Comparison of ENCODE assay signal across 13 cellular contexts in the genomic region with DNA sequence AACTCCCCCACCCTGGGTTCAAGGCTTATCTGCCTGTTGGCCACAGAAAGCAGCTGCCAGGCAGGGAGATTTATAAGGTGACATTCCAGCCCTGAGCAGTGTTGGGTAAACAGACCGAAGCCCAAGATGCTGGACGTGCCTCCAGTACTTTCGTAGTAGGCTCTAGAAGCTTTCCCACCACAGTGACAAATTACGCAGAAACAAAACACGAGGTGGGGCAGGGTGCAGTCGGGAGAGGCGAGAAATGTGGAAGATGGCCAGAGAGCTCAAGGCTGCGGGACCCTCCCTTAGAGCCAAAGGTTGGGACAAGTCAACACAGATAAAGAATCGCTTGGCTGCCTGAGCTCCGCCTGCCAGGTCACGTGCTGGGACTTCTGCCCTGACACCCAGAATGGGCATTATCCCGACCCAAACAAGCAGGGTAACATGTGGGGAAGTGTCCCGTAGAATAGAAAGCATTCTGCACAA. TPM values are rescaled to one million over a fixed set of nuclear protein-coding genes. Genes with fewer than 3 reads are reported as not detected.
DNase-seq lines count a peak whose midpoint lies in the region; ATAC-seq, FAIRE-seq and TF ChIP-seq lines count a peak whose summit lies in the region.
"Had no signal": no experiment of that assay in that cellular context is flagged by ENCODE, and none has a peak within 500 bp of the region (broad histone marks: within the 10 kb centered on the region; RNA-seq: fewer than 3 reads in every experiment).

No MANE protein-coding gene starts in this region.

- FAIRE-seq in keratinocyte (lab: Jason Lieb, UNC) (no peak), pancreas (lab: Jason Lieb, UNC) (no peak)

- no peaks in the 10 kb centered on the region for H4K20me1 ChIP-seq in keratinocyte (ENCODE audit: control insufficient read depth, extremely low read depth, insufficient read depth, low read length)

- H3K4me2 ChIP-seq in keratinocyte (ENCODE audit: control insufficient read depth, extremely low read depth, insufficient read depth, low read depth, low read length): peak overlapping the region; percentile 11

- TF ChIP-seq CTCF in colonic mucosa (IDR thresholded peaks at IDR 0.05) (no peak), keratinocyte (optimal IDR thresholded peaks at IDR 0.05 in 1 of 3, IDR thresholded peaks at IDR 0.05 in 1 of 3, conservative IDR thresholded peaks at IDR 0.05 in 1 of 3; ENCODE audit: extremely low read depth in 1 of 3, insufficient read depth in 2 of 3, low read length in 3 of 3) (no peak), pancreas (IDR thresholded peaks at IDR 0.05) (no peak), uterus (IDR thresholded peaks at IDR 0.05) (no peak)

- DNase-seq in colonic mucosa (peak; percentile 81), keratinocyte (ENCODE audit: low read depth, low spot score) (no peak), pancreas (peak in 3 of 6 donors; percentile 21 to 30 (median 29)), uterus (peak; percentile 40 to 46), ACHN (no peak)
- no peak for DNase-seq in stimulated activated CD8-positive, alpha-beta memory T cell treated with anti-CD3 and anti-CD28 coated beads, Interleukin-4, amount 100 ng/mL, for 48 hours
- no peak for DNase-seq in stimulated activated naive CD4-positive, alpha-beta T cell (lab: John Stamatoyannopoulos, UW)
- DNase-seq: activated B cell treated with CpG ODN at 0.5 μM for 24 hours; CD4-positive, alpha-beta memory T cell; GM23248; MG63; NK-92 treated with Interleukin-12 subunit alpha and Interleukin-12 subunit beta, amount 100 ng/mL, for 24 hours; stimulated activated CD4-positive, alpha-beta T cell treated with anti-CD3 and anti-CD28 coated beads, Interleukin-4, amount 100 ng/mL, for 24 hours had no signal

- H3K4me1 ChIP-seq in colonic mucosa (peaks cover 4% of the 10 kb centered on the region), keratinocyte (ENCODE audit: control insufficient read depth, extremely low read depth, insufficient read depth, low read length) (peaks cover 8% of the 10 kb centered on the region), pancreas (peaks cover 0 to 5% (median 0%) of the 10 kb centered on the region in 3 donors), uterus (peaks cover 0 to 6% of the 10 kb centered on the region in 2 donors)

- H3K36me3 ChIP-seq in colonic mucosa (no peaks in the 10 kb centered on the region), keratinocyte (ENCODE audit: control insufficient read depth in 2 of 2, extremely low read depth in 1 of 2, insufficient read depth in 2 of 2, low read length in 2 of 2) (no peaks in the 10 kb centered on the region), pancreas (no peaks in the 10 kb centered on the region), uterus (no peaks in the 10 kb centered on the region)
- H3K36me3 ChIP-seq: MG63 had no signal

- TF ChIP-seq POLR2A in uterus (IDR thresholded peaks at IDR 0.05): no peak

- intact Hi-C loops in colonic mucosa (cut with DNase I): no loop called here
- intact Hi-C loops in pancreas (cut with DNase I): no loop called here
- intact Hi-C loops in uterus (cut with DNase I; ENCODE audit: low total_unique reads): no loop called here

- H3K4me3 ChIP-seq in colonic mucosa (no peak overlapping the region), keratinocyte (ENCODE audit: control insufficient read depth in 2 of 3, extremely low read depth in 1 of 3, insufficient read depth in 2 of 3, low read depth in 1 of 3, low read length in 3 of 3) (no peak overlapping the region), pancreas (peak overlapping the region in 1 of 4 donors; percentile 10), uterus (peak overlapping the region in 1 of 2 donors; percentile 29)
- H3K4me3 ChIP-seq: GM23248, MG63 had no signal

- peak; percentile 52 to 86 (median 82) for ATAC-seq in pancreas

- no peaks in the 10 kb centered on the region for H3K79me2 ChIP-seq in keratinocyte (ENCODE audit: control insufficient read depth, insufficient read depth, low read length)

- peak overlapping the region; percentile 49 for H2AFZ ChIP-seq in keratinocyte (ENCODE audit: control insufficient read depth, low read length)
- H2AFZ ChIP-seq: GM23248 had no signal

- no peak overlapping the region for H3K9ac ChIP-seq in colonic mucosa (ENCODE audit: low read depth in 2 of 2, low read length in 2 of 2)
- no peak overlapping the region for H3K9ac ChIP-seq in keratinocyte (ENCODE audit: control insufficient read depth, extremely low read depth, insufficient read depth, low read length)
- H3K9ac ChIP-seq: GM23248 had no signal

- H3K27me3 ChIP-seq in colonic mucosa: no peaks in the 10 kb centered on the region
- H3K27me3 ChIP-seq in keratinocyte (ENCODE audit: control insufficient read depth, extremely low read depth, insufficient read depth, low read length): peaks cover 6% of the 10 kb centered on the region
- no peaks in the 10 kb centered on the region for H3K27me3 ChIP-seq in pancreas
- no peaks in the 10 kb centered on the region for H3K27me3 ChIP-seq in uterus
- H3K27me3 ChIP-seq: MG63 had no signal

- H3K27ac ChIP-seq in colonic mucosa (peak overlapping the region; percentile 7), keratinocyte (ENCODE audit: control insufficient read depth, insufficient read depth, low read length) (no peak overlapping the region), pancreas (no peak overlapping the region), uterus (peak overlapping the region; percentile 61 to 80)
- H3K27ac ChIP-seq: GM23248 had no signal

- in situ Hi-C loops in ACHN (cut with HindIII; ENCODE audit: low pct_ligation_motif_present, low pct_unique_long_range_greater_than_20kb, low sequenced_read_pairs): no loop called here

- H3K9me3 ChIP-seq in colonic mucosa: no peaks in the 10 kb centered on the region
- H3K9me3 ChIP-seq in keratinocyte (ENCODE audit: control insufficient read depth, low read depth, low read length): no peaks in the 10 kb centered on the region
- H3K9me3 ChIP-seq in pancreas: no peaks in the 10 kb centered on the region
- no peaks in the 10 kb centered on the region for H3K9me3 ChIP-seq in uterus
- H3K9me3 ChIP-seq: MG63 had no signal

- dilution Hi-C loops in keratinocyte (cut with MboI; ENCODE audit: extremely low pct_ligation_motif_present, low sequenced_read_pairs): no loop called here

- H3K9me1 ChIP-seq in keratinocyte (ENCODE audit: control insufficient read depth, extremely low read depth, insufficient read depth, low read length): no peaks in the 10 kb centered on the region

- 8 to 15% methylated on average over 13 of the region's 13 CpGs for WGBS in pancreas, 2 donors

RNA-seq across cellular contexts. Expression of gene CCDC3, which starts 41.0 kb away (rescaled TPM):
- total RNA-seq in colonic mucosa (1 to 10 TPM; 1.4 to 2.1 TPM), pancreas (1 to 10 TPM in 3 of 6 donors, under 1 TPM in 3; 0.60 to 2.7 (median 1.5) TPM), uterus (10 to 100 TPM in 3 of 4 donors, 1 to 10 TPM in 1; 7.9 to 40.6 (median 24.9) TPM)
- polyA plus RNA-seq in keratinocyte (0.25 to 0.39 TPM (median 0.35 TPM) in 3 replicates), pancreas (1 to 10 TPM; 2.3 to 4.7 TPM)
- not detected for polyA plus RNA-seq in keratinocyte (2011; ENCODE audit: low read depth)
- 0.29 and 0.30 TPM in 2 replicates for polyA plus RNA-seq in keratinocyte (2011; cell fraction: cytosol; rRNA removed)
- polyA plus RNA-seq in keratinocyte (2011; cell fraction: nucleus; rRNA removed): 0.09 and 0.12 TPM in 2 replicates
- polyA plus RNA-seq in keratinocyte (2012; ENCODE audit: low replicate concordance): 0.29 and 0.66 TPM in 2 replicates
- polyA minus RNA-seq in keratinocyte: 0.07 to 0.85 TPM in 2 of 3 replicates, not detected in the other
- polyA minus RNA-seq in keratinocyte (2011; cell fraction: cytosol; rRNA and poly(A)+ RNA removed): not detected
- not detected in 2 replicates for polyA minus RNA-seq in keratinocyte (2011; cell fraction: nucleus; rRNA and poly(A)+ RNA removed)
- total RNA-seq: CD4-positive, alpha-beta memory T cell; GM23248 had no signal
- polyA plus RNA-seq: CD4-positive, alpha-beta memory T cell; GM23248 had no signal

Comparison
In these comparisons a context has a peak if more than half of its experiments do, and no peak if none do; other contexts are left out.
1. DNase-seq: peak in colonic mucosa (single experiment) and uterus (2 of 2); none in keratinocyte (single experiment), stimulated activated CD8-positive, alpha-beta memory T cell treated with anti-CD3 and anti-CD28 coated beads, Interleukin-4, amount 100 ng/mL, for 48 hours (single experiment), ACHN (single experiment) and stimulated activated naive CD4-positive, alpha-beta T cell (0 of 6).
2. H3K27ac ChIP-seq: peak in colonic mucosa (single experiment) and uterus (2 of 2); none in keratinocyte (single experiment) and pancreas (0 of 4).